In genomic region chr11:62010935-62011528, GRCh38 we compare ENCODE assay signal across 16 cellular contexts. TPM values are rescaled to one million over a fixed set of nuclear protein-coding genes. Genes with fewer than 3 reads are reported as not detected.
A peak's percentile ranks its signal among the peaks of the same experiment; 100 is the strongest.
DNase-seq lines count a peak whose midpoint lies in the region; ATAC-seq, FAIRE-seq and TF ChIP-seq lines count a peak whose summit lies in the region.
"Had no signal": no experiment of that assay in that cellular context is flagged by ENCODE, and none has a peak within 500 bp of the region (broad histone marks: within the 10 kb centered on the region; RNA-seq: fewer than 3 reads in every experiment).

No MANE protein-coding gene starts in this region.

- no peaks in the 10 kb centered on the region for H3K36me3 ChIP-seq in BLaER1 treated with 17β-estradiol and CSF1 and Interleukin-3, amounts not matched to agents 10 nM and 100 nM
- no peaks in the 10 kb centered on the region for H3K36me3 ChIP-seq in K562 (ENCODE audit: control insufficient read depth, insufficient read depth, low read length)
- H3K36me3 ChIP-seq in neutrophil: no peaks in the 10 kb centered on the region
- H3K36me3 ChIP-seq: BLaER1 had no signal

- BruUV-seq in K562 (replicated peaks; lab: Mats Ljungman, UMichigan): no TSS peak

- POLR2A ChIA-PET in K562 (lab: Yijun Ruan, JAX): interaction anchor here (1.4 to 2.0 kb wide), 3 partner anchors 14 to 44 kb away, joined by 5 to 10 read pairs (median 7); no protein-coding TSS in a partner anchor

- TF ChIP-seq CTCF in K562 (IDR thresholded peaks at IDR 0.05 in 2 of 3, conservative IDR thresholded peaks at IDR 0.05 in 1 of 3; ENCODE audit: insufficient read depth in 2 of 3, low read depth in 1 of 3, low read length in 3 of 3) (no peak), neutrophil (IDR thresholded peaks at IDR 0.05) (no peak)

- no peak overlapping the region for H3K4me3 ChIP-seq in BLaER1 treated with 17β-estradiol and CSF1 and Interleukin-3, amounts not matched to agents 10 nM and 100 nM
- H3K4me3 ChIP-seq in K562: no peak overlapping the region
- no peak overlapping the region for H3K4me3 ChIP-seq in neutrophil (ENCODE audit: low read depth in 1 of 2, low read length in 1 of 2)
- H3K4me3 ChIP-seq: BLaER1 had no signal

- intact Hi-C loops in K562 (cut with micrococcal nuclease): no loop called here

- peak overlapping the region; percentile 65 for H2AFZ ChIP-seq in K562 (ENCODE audit: low read depth, low read length)

- ATAC-seq in K562 (no peak; the same call in 2 of the 3 replicates), GM21619 (IDR thresholded peaks at IDR 0.05; ENCODE audit: unreplicated experiment) (no peak)

- peak overlapping the region in 6 of 11 experiments; percentile 12 to 51 (median 24); a peak in 9 of 22 replicates for H3K27ac ChIP-seq in BLaER1 treated with 17β-estradiol and CSF1 and Interleukin-3, amounts not matched to agents 10 nM and 100 nM
- H3K27ac ChIP-seq in K562 (ENCODE audit: extremely low read depth, low read depth, low read length): no peak overlapping the region
- H3K27ac ChIP-seq in neutrophil: peak overlapping the region; percentile 31
- H3K27ac ChIP-seq: BLaER1 had no signal

- in situ Hi-C loops in K562 (cut with MboI): no loop called here

- no peak for TF ChIP-seq POLR2A in K562 (conservative IDR thresholded peaks at IDR 0.05)

- peak overlapping the region in 3 of 11 experiments; percentile 6 to 44 (median 28); a peak in 3 of 22 replicates for H3K4me2 ChIP-seq in BLaER1 treated with 17β-estradiol and CSF1 and Interleukin-3, amounts not matched to agents 10 nM and 100 nM
- no peak overlapping the region for H3K4me2 ChIP-seq in K562 (ENCODE audit: insufficient read depth, low read length)
- H3K4me2 ChIP-seq: BLaER1 had no signal

- H3K27me3 ChIP-seq in BLaER1 treated with 17β-estradiol and CSF1 and Interleukin-3, amounts not matched to agents 10 nM and 100 nM: no peaks in the 10 kb centered on the region
- H3K27me3 ChIP-seq in K562 (ENCODE audit: control insufficient read depth in 2 of 2, insufficient read depth in 2 of 2, low read length in 2 of 2) (no peaks in the 10 kb centered on the region; a peak in 1 of 5 replicates), neutrophil (no peaks in the 10 kb centered on the region)
- H3K27me3 ChIP-seq: BLaER1 had no signal

- WGBS in K562 (ENCODE audit: insufficient coverage, low coverage, missing lambda C conversion rate): 83% methylated on average over 2 of the region's 4 CpGs

- H3K9me1 ChIP-seq in K562 (ENCODE audit: control insufficient read depth, insufficient read depth, low read length): no peaks in the 10 kb centered on the region

- CTCF ChIA-PET in K562 (lab: Yijun Ruan, JAX; ENCODE audit: low intra/inter-chr PET ratio): no interaction called here

- no peak for TF ChIP-seq EP300 in K562 (IDR thresholded peaks at IDR 0.05; ENCODE audit: low read length)

- peak; percentile 56 for FAIRE-seq in K562 (lab: Jason Lieb, UNC)
- FAIRE-seq: GM12892, GM19239, HTR-8/SVneo had no signal

- no peak for TF ChIP-seq RAD21 in K562 (CRISPR knock-in tag; conservative IDR thresholded peaks at IDR 0.05 in 1 of 2, IDR thresholded peaks at IDR 0.05 in 1 of 2)

- peaks cover 0 to 8% (median 0%) of the 10 kb centered on the region in 11 experiments; a peak in 3 of 22 replicates for H3K9me3 ChIP-seq in BLaER1 treated with 17β-estradiol and CSF1 and Interleukin-3, amounts not matched to agents 10 nM and 100 nM (replicated peaks in 1 of 11)
- H3K9me3 ChIP-seq in K562 (replicated peaks; ENCODE audit: control insufficient read depth, insufficient read depth, low read depth, low read length): no peaks in the 10 kb centered on the region
- H3K9me3 ChIP-seq in neutrophil: no peaks in the 10 kb centered on the region
- H3K9me3 ChIP-seq: BLaER1 had no signal

- DNase-seq in ELF-1 (ENCODE audit: low read depth, low spot score) (peak; percentile 16), K562 (ENCODE audit: extremely low read depth in 1 of 4, low spot score in 3 of 4) (no peak), pons (ENCODE audit: low spot score) (no peak)
- DNase-seq: AML-193; Calu3; CD4-positive, CD25-positive, alpha-beta regulatory T cell; DMS 273 treated with DMSO at 0.1 percent for 48 hours; HCEC 1CT; HFFc6 had no signal

- no peaks in the 10 kb centered on the region for H4K20me1 ChIP-seq in BLaER1 treated with 17β-estradiol and CSF1 and Interleukin-3, amounts not matched to agents 10 nM and 100 nM
- H4K20me1 ChIP-seq in K562 (replicated peaks; ENCODE audit: control insufficient read depth, insufficient read depth, low read length): no peaks in the 10 kb centered on the region
- H4K20me1 ChIP-seq: BLaER1 had no signal

- no peaks in the 10 kb centered on the region for H3K79me2 ChIP-seq in K562 (ENCODE audit: control insufficient read depth, insufficient read depth, low read length)

- peaks cover 23 to 84% (median 35%) of the 10 kb centered on the region in 10 experiments for H3K4me1 ChIP-seq in BLaER1 treated with 17β-estradiol and CSF1 and Interleukin-3, amounts not matched to agents 10 nM and 100 nM
- H3K4me1 ChIP-seq in K562 (replicated peaks in 1 of 2; ENCODE audit: control insufficient read depth in 2 of 2, insufficient read depth in 2 of 2, low read length in 2 of 2) (peaks cover 25 to 26% of the 10 kb centered on the region in 2 experiments), neutrophil (ENCODE audit: control insufficient read depth in 1 of 2, insufficient read depth in 1 of 2, low read depth in 1 of 2, low read length in 1 of 2) (peaks cover 0 to 6% of the 10 kb centered on the region in 2 experiments)

- peak overlapping the region in 1 of 11 experiments; percentile 0; a peak in 1 of 22 replicates for H3K9ac ChIP-seq in BLaER1 treated with 17β-estradiol and CSF1 and Interleukin-3, amounts not matched to agents 10 nM and 100 nM
- H3K9ac ChIP-seq in K562 (ENCODE audit: insufficient read depth in 1 of 2, low read depth in 2 of 2, low read length in 2 of 2): peak overlapping the region in 1 of 2 experiments; percentile 29; a peak in 1 of 4 replicates
- H3K9ac ChIP-seq: BLaER1 had no signal

TF ChIP-seq in K562, 482 proteins besides CTCF, POLR2A, EP300 and RAD21:
- TF ChIP-seq ESRRA (IDR thresholded peaks at IDR 0.05; ENCODE audit: borderline replicate concordance, low read depth) (0 out of 2 replicates have a peak, but pooled peaks have one; percentile 17), RBM25 (IDR thresholded peaks at IDR 0.05; ENCODE audit: low read depth, low read length, severe bottlenecking) (peak; percentile 62), SMARCA5 (IDR thresholded peaks at IDR 0.05) (peak; percentile 65; the same call in 1 of the 2 replicates), HMBOX1 (IDR thresholded peaks at IDR 0.05) (0 out of 2 replicates have a peak, but pooled peaks have one; percentile 48), TFAM (CRISPR knock-in tag; conservative IDR thresholded peaks at IDR 0.05) (no peak)
TF ChIP-seq in K562: peak in this region for 4.

RNA-seq across cellular contexts. Expression of gene FTH1, which starts 43.6 kb away (rescaled TPM):
- 340 and 424 TPM in 2 replicates for total RNA-seq in K562 (2011; cell fraction: chromatin; rRNA removed; ENCODE audit: low replicate concordance)
- total RNA-seq in K562 (2011; cell fraction: nucleolus; rRNA removed): 235 and 254 TPM in 2 replicates
- total RNA-seq in K562 (2011; cell fraction: nucleoplasm; rRNA removed): 466 and 809 TPM in 2 replicates
- 542 and 714 TPM in 2 replicates for total RNA-seq in K562 (2014; rRNA removed)
- 854 and 941 TPM in 2 replicates for total RNA-seq in K562 (2014; rRNA removed; fragmentation: Illumina TruSeq; extraction: Trizol)
- 794 and 802 TPM in 2 replicates for total RNA-seq in K562 (2015; rRNA removed; fragmentation: Illumina TruSeq; extraction: Trizol)
- total RNA-seq in K562 (2021): 1,987 and 1,991 TPM in 2 replicates
- polyA plus RNA-seq in K562 (2011; rRNA removed): 692 and 749 TPM in 2 replicates
- polyA plus RNA-seq in K562 (2011; cell fraction: cytosol; rRNA removed): 753 and 1,113 TPM in 2 replicates
- 360 and 464 TPM in 2 replicates for polyA plus RNA-seq in K562 (2011; cell fraction: nucleus; rRNA removed)
- 2,840 and 5,114 TPM in 2 replicates for polyA plus RNA-seq in K562 (2012)
- polyA plus RNA-seq in K562 (2014; fragmentation: Illumina TruSeq; extraction: Trizol): 2,369 and 3,146 TPM in 2 replicates
- 100 to 1,000 TPM; 370 to 426 TPM for polyA plus RNA-seq in K562 (2014; fragmentation: Nextera tagmentation; extraction: Ambion mirVana)
- polyA plus RNA-seq in K562 (2014; rRNA removed): 1,104 and 1,916 TPM in 2 replicates
- polyA minus RNA-seq in K562 (2011; rRNA and poly(A)+ RNA removed): 797 and 971 TPM in 2 replicates
- 687 and 1,035 TPM in 2 replicates for polyA minus RNA-seq in K562 (2011; cell fraction: cytosol; rRNA and poly(A)+ RNA removed)
- polyA minus RNA-seq in K562 (2011; cell fraction: nucleus; rRNA and poly(A)+ RNA removed): 101 and 228 TPM in 2 replicates
